Comparison of ENCODE assay signal across 9 cellular contexts in genomic region chr2:28356095-28356911, GRCh38. TPM values are rescaled to one million over a fixed set of nuclear protein-coding genes. Genes with fewer than 3 reads are reported as not detected.
DNase-seq lines count a peak whose midpoint lies in the region; ATAC-seq and TF ChIP-seq lines count a peak whose summit lies in the region.
"Had no signal": no experiment of that assay in that cellular context is flagged by ENCODE, and none has a peak within 500 bp of the region (broad histone marks: within the 10 kb centered on the region; RNA-seq: fewer than 3 reads in every experiment).

No MANE protein-coding gene starts in this region.

- WGBS in heart left ventricle, 4 donors, result 20 to 30% (median 25%) methylated on average over 10 to 17 of the region's 17 CpGs
- WGBS in prostate gland, result 17% methylated on average over 14 of the region's 17 CpGs

- peak overlapping the region in 5 of 7 donors; percentile 8 to 57 (median 40) for H3K27ac Mint-ChIP-seq in CD14-positive monocyte

- CTCF ChIA-PET in HEK293T (lab: Yijun Ruan, JAX), result no interaction called here

- H3K9me3 ChIP-seq in heart left ventricle (no peaks in the 10 kb centered on the region), prostate gland (no peaks in the 10 kb centered on the region), WERI-Rb-1 (ENCODE audit: severe bottlenecking) (no peaks in the 10 kb centered on the region)

- no peak for TF ChIP-seq CTCF in CD14-positive monocyte (IDR thresholded peaks at IDR 0.05)
- no peak for TF ChIP-seq CTCF in heart left ventricle (IDR thresholded peaks at IDR 0.05)
- no peak for TF ChIP-seq CTCF in prostate gland (IDR thresholded peaks at IDR 0.05)
- TF ChIP-seq CTCF in WERI-Rb-1 (IDR thresholded peaks at IDR 0.05; ENCODE audit: low read depth, low read length), result no peak

- H3K36me3 ChIP-seq in heart left ventricle (no peaks in the 10 kb centered on the region), prostate gland (no peaks in the 10 kb centered on the region), WERI-Rb-1 (no peaks in the 10 kb centered on the region)

- H3K4me3 Mint-ChIP-seq in CD14-positive monocyte, result peak overlapping the region in 1 of 2 donors; percentile 20

- peaks cover 0 to 11% of the 10 kb centered on the region in 2 donors for H3K36me3 Mint-ChIP-seq in CD14-positive monocyte

- peak; percentile 86 for DNase-seq in CD14-positive monocyte (ENCODE audit: low spot score)
- DNase-seq in LHCN-M2 (ENCODE audit: low read depth), result peak; percentile 87
- peak; percentile 68 for DNase-seq in amniotic epithelial cell (ENCODE audit: low read depth)
- peak; percentile 91 to 97 (median 95) for DNase-seq in heart left ventricle
- DNase-seq in prostate gland (ENCODE audit: low spot score), result peak; percentile 85
- DNase-seq in HEK293T (ENCODE audit: extremely low spot score), result no peak
- no peak for DNase-seq in GF-D8 (lab: John Stamatoyannopoulos, UW)
- no peak for DNase-seq in WERI-Rb-1

- peak overlapping the region; percentile 70 to 98 (median 91) for H3K27ac ChIP-seq in heart left ventricle
- H3K27ac ChIP-seq in prostate gland, result peak overlapping the region; percentile 67 to 72
- H3K27ac ChIP-seq in WERI-Rb-1, result no peak overlapping the region
- H3K27ac ChIP-seq: HL-60 had no signal

- H3K27me3 Mint-ChIP-seq in CD14-positive monocyte (ENCODE audit: low read depth in 3 of 3), result peaks cover 9 to 21% (median 12%) of the 10 kb centered on the region in 3 donors

- TF ChIP-seq POLR2A in heart left ventricle (IDR thresholded peaks at IDR 0.05) (peak in 1 of 2 donors; percentile 16), prostate gland (IDR thresholded peaks at IDR 0.05) (peak; percentile 47)

- H3K9me3 Mint-ChIP-seq in CD14-positive monocyte, result peaks cover 0 to 3% (median 0%) of the 10 kb centered on the region in 7 donors

- intact Hi-C loops in CD14-positive monocyte (cut with micrococcal nuclease), result no loop called here
- intact Hi-C loops in heart left ventricle (cut with DNase I), result loop anchor here in 4 of 10 donors (1.0 to 5.0 kb wide), 2 partner anchors 34 to 36 kb away; partner anchors contain the start of gene FOSL2 (in 3 of the 4)
- intact Hi-C loops in prostate gland (cut with DNase I), result no loop called here

- H3K4me3 ChIP-seq in heart left ventricle (no peak overlapping the region), prostate gland (no peak overlapping the region), WERI-Rb-1 (ENCODE audit: low read depth, low read length) (no peak overlapping the region)

- POLR2A ChIA-PET in HEK293T (lab: Yijun Ruan, JAX), result no interaction called here

- H3K4me1 Mint-ChIP-seq in CD14-positive monocyte, result peaks cover 40% of the 10 kb centered on the region

- H3K27me3 ChIP-seq in heart left ventricle, result no peaks in the 10 kb centered on the region
- no peaks in the 10 kb centered on the region for H3K27me3 ChIP-seq in prostate gland (replicated peaks; ENCODE audit: insufficient read depth)
- H3K27me3 ChIP-seq in WERI-Rb-1 (ENCODE audit: insufficient read depth, low read depth, severe bottlenecking), result no peaks in the 10 kb centered on the region

- H3K4me1 ChIP-seq in heart left ventricle, result peaks cover 9 to 54% (median 20%) of the 10 kb centered on the region in 12 donors
- H3K4me1 ChIP-seq in prostate gland (replicated peaks), result peaks cover 12% of the 10 kb centered on the region

- peak; percentile 93 to 97 (median 94) for ATAC-seq in heart left ventricle

TF ChIP-seq in HEK293T, 16 proteins besides CTCF, POLR2A, EP300 and RAD21:
- TF ChIP-seq FOXA1 (IDR thresholded peaks at IDR 0.05) (no peak), FOXK2 (IDR thresholded peaks at IDR 0.05) (no peak), NFRKB (IDR thresholded peaks at IDR 0.05) (no peak), FOXM1 (IDR thresholded peaks at IDR 0.05; ENCODE audit: borderline replicate concordance) (no peak), TARDBP (IDR thresholded peaks at IDR 0.05) (no peak), SUZ12 (IDR thresholded peaks at IDR 0.05) (no peak), BHLHE40 (IDR thresholded peaks at IDR 0.05; ENCODE audit: borderline replicate concordance) (no peak), LEF1 (IDR thresholded peaks at IDR 0.05; ENCODE audit: borderline replicate concordance) (no peak), ZNF384 (IDR thresholded peaks at IDR 0.05) (no peak)

RNA-seq across cellular contexts. Expression of gene FOSL2, which starts 36.4 kb away (rescaled TPM):
- polyA plus RNA-seq in CD14-positive monocyte, result 10 to 100 TPM; 24.8 to 28.6 TPM
- 50.7 and 62.2 TPM in 2 replicates for total RNA-seq in LHCN-M2 (2014; rRNA removed)
- polyA plus RNA-seq in LHCN-M2 (2012), result 46.8 TPM
- 100 to 1,000 TPM in 2 of 9 donors, 10 to 100 TPM in 7; 26.2 to 144 (median 50.2) TPM for total RNA-seq in heart left ventricle
- polyA plus RNA-seq in heart left ventricle, result 10 to 100 TPM; 15.2 to 66.2 TPM
- total RNA-seq in prostate gland, result 10 to 100 TPM; 57.4 to 94.2 TPM

Comparison
In these comparisons a context has a peak if more than half of its experiments do, and no peak if none do; other contexts are left out.
1. DNase-seq: peak in CD14-positive monocyte (single experiment), LHCN-M2 (single experiment), amniotic epithelial cell (single experiment), heart left ventricle (5 of 5) and prostate gland (single experiment); none in HEK293T (single experiment), GF-D8 (single experiment) and WERI-Rb-1 (single experiment).